ENCODE assay signal across 9 cellular contexts in the genomic region with DNA sequence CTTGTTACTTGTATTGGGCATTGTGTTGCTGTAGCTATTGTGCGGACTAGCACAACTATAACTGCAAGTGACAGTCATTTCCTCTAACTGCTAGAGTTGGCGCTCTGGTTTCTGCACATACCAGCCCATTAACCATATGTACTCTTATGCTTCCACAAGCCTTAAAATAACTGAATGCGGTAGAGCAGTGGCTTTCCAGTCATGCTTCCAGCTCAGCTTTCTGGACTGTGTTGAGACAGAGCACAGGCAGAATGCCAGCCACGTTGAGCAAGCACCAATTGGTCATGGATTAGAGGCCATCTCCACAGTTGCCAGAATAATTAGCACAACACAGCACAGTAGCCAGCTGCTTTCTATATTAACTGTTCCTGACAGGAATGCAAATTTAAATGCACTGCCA. TPM values are rescaled to one million over a fixed set of nuclear protein-coding genes. Genes with fewer than 3 reads are reported as not detected.
DNase-seq lines count a peak whose midpoint lies in the region; ATAC-seq and TF ChIP-seq lines count a peak whose summit lies in the region.
"Had no signal": no experiment of that assay in that cellular context is flagged by ENCODE, and none has a peak within 500 bp of the region (broad histone marks: within the 10 kb centered on the region; RNA-seq: fewer than 3 reads in every experiment).

No MANE protein-coding gene starts in this region.

- H3K4me3 Mint-ChIP-seq in GM23338 = no peak overlapping the region
- H3K4me3 Mint-ChIP-seq: IgD-negative memory B cell had no signal

- H3K27ac ChIP-seq in caudate nucleus (ENCODE audit: low read depth, low read length) = no peak overlapping the region
- no peak overlapping the region for H3K27ac ChIP-seq in aorta (ENCODE audit: low read depth in 1 of 2, low read length in 2 of 2)
- H3K27ac ChIP-seq in GM23338 (ENCODE audit: low read depth) = no peak overlapping the region; the same call in 1 of the 2 replicates

- peaks cover 9% of the 10 kb centered on the region; the same call in 2 of the 3 replicates for H3K4me1 Mint-ChIP-seq in GM23338

- TF ChIP-seq CTCF in GM23338 (conservative IDR thresholded peaks at IDR 0.05; ENCODE audit: low read depth in 2 of 2) = no peak

- H3K36me3 Mint-ChIP-seq in GM23338 (ENCODE audit: low read depth) = peaks cover 5% of the 10 kb centered on the region; the same call in 1 of the 3 replicates

- H3K4me2 ChIP-seq in GM23338 = no peak overlapping the region

- ATAC-seq in left colon (no peak), aorta (ENCODE audit: low FRiP score) (peak; percentile 84), GM23338 (no peak)

- H3K9me3 Mint-ChIP-seq in GM23338 = no peaks in the 10 kb centered on the region
- H3K9me3 Mint-ChIP-seq: IgD-negative memory B cell had no signal

- H3F3A ChIP-seq in GM23338 (replicated peaks; ENCODE audit: low read depth) = no peaks in the 10 kb centered on the region

- H3K36me3 ChIP-seq in aorta (ENCODE audit: control insufficient read depth in 1 of 2, insufficient read depth in 2 of 2, low read length in 1 of 2) = peaks cover 0 to 5% of the 10 kb centered on the region in 2 donors
- no peaks in the 10 kb centered on the region for H3K36me3 ChIP-seq in GM23338 (ENCODE audit: insufficient read depth)

- no peak overlapping the region for H2AFZ ChIP-seq in GM23338

- no peaks in the 10 kb centered on the region for H3K9me2 ChIP-seq in GM23338 (ENCODE audit: insufficient read depth)

- no peaks in the 10 kb centered on the region for H4K20me1 ChIP-seq in GM23338 (replicated peaks; ENCODE audit: insufficient read depth)

- no peaks in the 10 kb centered on the region for H3K4me1 ChIP-seq in aorta (ENCODE audit: control insufficient read depth in 1 of 2, insufficient read depth in 2 of 2, low read length in 2 of 2)
- H3K4me1 ChIP-seq in GM23338 (ENCODE audit: insufficient read depth) = peaks cover 9% of the 10 kb centered on the region; the same call in 1 of the 2 replicates

- no peaks in the 10 kb centered on the region for H3K79me2 ChIP-seq in GM23338 (replicated peaks; ENCODE audit: insufficient read depth)

- H3K4me3 ChIP-seq in aorta (ENCODE audit: low read length in 2 of 2) = no peak overlapping the region
- no peak overlapping the region for H3K4me3 ChIP-seq in GM23338

- H3K27me3 ChIP-seq in aorta (ENCODE audit: control insufficient read depth in 1 of 2, insufficient read depth in 2 of 2, low read length in 1 of 2) (no peaks in the 10 kb centered on the region), GM23338 (ENCODE audit: insufficient read depth) (no peaks in the 10 kb centered on the region)

- H3K27me3 Mint-ChIP-seq in GM23338 (ENCODE audit: insufficient read depth, low read depth, poor library complexity) = peaks cover 3% of the 10 kb centered on the region
- H3K27me3 Mint-ChIP-seq: IgD-negative memory B cell had no signal

- no peak overlapping the region for H3K27ac Mint-ChIP-seq in GM23338

- DNase-seq in SKM-1 treated with dmso at 0.1 percent for 144 hours (lab: John Stamatoyannopoulos, UW; ENCODE audit: unreplicated experiment) = peak; percentile 4
- DNase-seq in SKM-1 (lab: John Stamatoyannopoulos, UW; ENCODE audit: unreplicated experiment) = no peak
- peak in 54 of 61 donors; percentile 1 to 84 (median 43) for DNase-seq in caudate nucleus (lab: John Stamatoyannopoulos, UW)
- DNase-seq in left colon = peak; percentile 45 to 49
- peak; percentile 90 to 94 for DNase-seq in aorta
- DNase-seq in NCI-H128 (lab: John Stamatoyannopoulos, UW; ENCODE audit: unreplicated experiment) = no peak
- no peak for DNase-seq in GM23338 (ENCODE audit: low spot score)
- DNase-seq in NCI-H146 (lab: John Stamatoyannopoulos, UW) = no peak

- 7 to 11% methylated on average over 4 of the region's 4 CpGs for WGBS in aorta, 2 donors

- H3K9me3 ChIP-seq in aorta (ENCODE audit: control insufficient read depth, low read length) = no peaks in the 10 kb centered on the region

- intact Hi-C loops in left colon (cut with DNase I, micrococcal nuclease) = no loop called here
- intact Hi-C loops in aorta (cut with DNase I) = no loop called here

TF ChIP-seq in GM23338, 12 proteins besides CTCF, POLR2A, EP300 and RAD21:
- TF ChIP-seq EZH2phosphoT487 (IDR thresholded peaks at IDR 0.05; ENCODE audit: unreplicated experiment) (no peak), CREB1 (CRISPR knock-in tag; IDR thresholded peaks at IDR 0.05; ENCODE audit: low read depth) (no peak), STAT1 (IDR thresholded peaks at IDR 0.05; ENCODE audit: unreplicated experiment) (no peak), NANOG (IDR thresholded peaks at IDR 0.05; ENCODE audit: borderline replicate concordance) (no peak), EZH2 (IDR thresholded peaks at IDR 0.05; ENCODE audit: low read depth, unreplicated experiment) (no peak), JUNB (IDR thresholded peaks at IDR 0.05; ENCODE audit: unreplicated experiment) (no peak), ZNF331 (CRISPR knock-in tag; IDR thresholded peaks at IDR 0.05; ENCODE audit: low read depth) (no peak), ZNF114 (CRISPR knock-in tag; IDR thresholded peaks at IDR 0.05) (no peak)
- TF ChIP-seq, protein P1, sequence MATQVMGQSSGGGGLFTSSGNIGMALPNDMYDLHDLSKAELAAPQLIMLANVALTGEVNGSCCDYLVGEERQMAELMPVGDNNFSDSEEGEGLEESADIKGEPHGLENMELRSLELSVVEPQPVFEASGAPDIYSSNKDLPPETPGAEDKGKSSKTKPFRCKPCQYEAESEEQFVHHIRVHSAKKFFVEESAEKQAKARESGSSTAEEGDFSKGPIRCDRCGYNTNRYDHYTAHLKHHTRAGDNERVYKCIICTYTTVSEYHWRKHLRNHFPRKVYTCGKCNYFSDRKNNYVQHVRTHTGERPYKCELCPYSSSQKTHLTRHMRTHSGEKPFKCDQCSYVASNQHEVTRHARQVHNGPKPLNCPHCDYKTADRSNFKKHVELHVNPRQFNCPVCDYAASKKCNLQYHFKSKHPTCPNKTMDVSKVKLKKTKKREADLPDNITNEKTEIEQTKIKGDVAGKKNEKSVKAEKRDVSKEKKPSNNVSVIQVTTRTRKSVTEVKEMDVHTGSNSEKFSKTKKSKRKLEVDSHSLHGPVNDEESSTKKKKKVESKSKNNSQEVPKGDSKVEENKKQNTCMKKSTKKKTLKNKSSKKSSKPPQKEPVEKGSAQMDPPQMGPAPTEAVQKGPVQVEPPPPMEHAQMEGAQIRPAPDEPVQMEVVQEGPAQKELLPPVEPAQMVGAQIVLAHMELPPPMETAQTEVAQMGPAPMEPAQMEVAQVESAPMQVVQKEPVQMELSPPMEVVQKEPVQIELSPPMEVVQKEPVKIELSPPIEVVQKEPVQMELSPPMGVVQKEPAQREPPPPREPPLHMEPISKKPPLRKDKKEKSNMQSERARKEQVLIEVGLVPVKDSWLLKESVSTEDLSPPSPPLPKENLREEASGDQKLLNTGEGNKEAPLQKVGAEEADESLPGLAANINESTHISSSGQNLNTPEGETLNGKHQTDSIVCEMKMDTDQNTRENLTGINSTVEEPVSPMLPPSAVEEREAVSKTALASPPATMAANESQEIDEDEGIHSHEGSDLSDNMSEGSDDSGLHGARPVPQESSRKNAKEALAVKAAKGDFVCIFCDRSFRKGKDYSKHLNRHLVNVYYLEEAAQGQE (IDR thresholded peaks at IDR 0.05; ENCODE audit: unreplicated experiment) = no peak
- TF ChIP-seq, protein P2, sequence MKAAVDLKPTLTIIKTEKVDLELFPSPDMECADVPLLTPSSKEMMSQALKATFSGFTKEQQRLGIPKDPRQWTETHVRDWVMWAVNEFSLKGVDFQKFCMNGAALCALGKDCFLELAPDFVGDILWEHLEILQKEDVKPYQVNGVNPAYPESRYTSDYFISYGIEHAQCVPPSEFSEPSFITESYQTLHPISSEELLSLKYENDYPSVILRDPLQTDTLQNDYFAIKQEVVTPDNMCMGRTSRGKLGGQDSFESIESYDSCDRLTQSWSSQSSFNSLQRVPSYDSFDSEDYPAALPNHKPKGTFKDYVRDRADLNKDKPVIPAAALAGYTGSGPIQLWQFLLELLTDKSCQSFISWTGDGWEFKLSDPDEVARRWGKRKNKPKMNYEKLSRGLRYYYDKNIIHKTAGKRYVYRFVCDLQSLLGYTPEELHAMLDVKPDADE (IDR thresholded peaks at IDR 0.05) = no peak
TF ChIP-seq in GM23338: peak in this region for 0.

RNA-seq across cellular contexts. Expression of a gene that starts 12.2 kb away (rescaled TPM):
- total RNA-seq in left colon = 10 to 100 TPM; 10.7 to 14.6 TPM
- total RNA-seq in aorta = 10 to 100 TPM; 19.6 to 33.3 TPM
- polyA plus RNA-seq in aorta = 1 to 10 TPM; 4.1 to 6.7 TPM
- total RNA-seq in GM23338 (2014; rRNA removed; shearing (Covaris generic)) = 8.7 and 12.5 TPM in 2 replicates
- polyA plus RNA-seq in GM23338 (2016; fragmentation: Nextera tagmentation; extraction: Ambion mirVana) = 3.9 and 4.1 TPM in 2 replicates

RNA-seq across cellular contexts. Expression of a gene that starts 12.4 kb away (rescaled TPM):
- 10 to 100 TPM; 24.0 to 27.7 TPM for total RNA-seq in left colon
- total RNA-seq in aorta = 10 to 100 TPM; 18.3 to 19.1 TPM
- 10 to 100 TPM; 10.5 to 15.3 TPM for polyA plus RNA-seq in aorta
- 12.0 and 13.0 TPM in 2 replicates for total RNA-seq in GM23338 (2014; rRNA removed; shearing (Covaris generic))
- polyA plus RNA-seq in GM23338 (2016; fragmentation: Nextera tagmentation; extraction: Ambion mirVana) = 18.8 and 24.1 TPM in 2 replicates

Comparison
In these comparisons a context has a peak if more than half of its experiments do, and no peak if none do; other contexts are left out.
1. DNase-seq: peak in SKM-1 treated with dmso at 0.1 percent for 144 hours (single experiment), caudate nucleus (54 of 61), left colon (2 of 2) and aorta (2 of 2); none in SKM-1 (single experiment), NCI-H128 (single experiment), GM23338 (single experiment) and NCI-H146 (single experiment).